8 cellular contexts compared by ENCODE assay signal in genomic region chr20:44884907-44885391, GRCh38. TPM values are rescaled to one million over a fixed set of nuclear protein-coding genes. Genes with fewer than 3 reads are reported as not detected.
DNase-seq lines count a peak whose midpoint lies in the region; ATAC-seq, FAIRE-seq and TF ChIP-seq lines count a peak whose summit lies in the region.

No MANE protein-coding gene starts in this region.

- H2AFZ ChIP-seq in GM12878 (ENCODE audit: control insufficient read depth, low read depth, low read length): peak overlapping the region; percentile 75

- BruUV-seq in GM12878 (replicated peaks; lab: Mats Ljungman, UMichigan): TSS peak; percentile 73

- ATAC-seq in GM12878: no peak
- no peak for ATAC-seq in HG03095 (IDR thresholded peaks at IDR 0.05; ENCODE audit: unreplicated experiment)

- H3K4me1 ChIP-seq in cardiac muscle cell (ENCODE audit: low read depth): peaks cover 9% of the 10 kb centered on the region
- peaks cover 17% of the 10 kb centered on the region for H3K4me1 ChIP-seq in GM12878 (ENCODE audit: control insufficient read depth, insufficient read depth, low read length)
- H3K4me1 ChIP-seq in mesendoderm (ENCODE audit: control insufficient read depth, low read depth, low read length): peaks cover 2% of the 10 kb centered on the region
- H3K4me1 ChIP-seq in vagina: peaks cover 36% of the 10 kb centered on the region

- CTCF ChIA-PET in GM12878 (lab: Yijun Ruan, JAX): no interaction called here

- H3K27me3 ChIP-seq in cardiac muscle cell (no peaks in the 10 kb centered on the region), GM12878 (replicated peaks in 1 of 2; ENCODE audit: control insufficient read depth in 2 of 2, insufficient read depth in 2 of 2, low read length in 1 of 2) (no peaks in the 10 kb centered on the region), mesendoderm (ENCODE audit: insufficient read depth, low read length, poor library complexity) (no peaks in the 10 kb centered on the region), vagina (no peaks in the 10 kb centered on the region)

- FAIRE-seq in GM12878 (lab: Jason Lieb, UNC) (no peak), D721Med (lab: Jason Lieb, UNC) (no peak)

- H4K5ac ChIP-seq in mesendoderm (ENCODE audit: low read length): no peak overlapping the region

- peaks cover 48% of the 10 kb centered on the region for H3K79me2 ChIP-seq in GM12878 (ENCODE audit: control insufficient read depth, insufficient read depth, low read length)
- H3K79me2 ChIP-seq in mesendoderm (ENCODE audit: control insufficient read depth, insufficient read depth, low read length): peaks cover 41% of the 10 kb centered on the region

- no peaks in the 10 kb centered on the region for H3K36me3 ChIP-seq in cardiac muscle cell
- H3K36me3 ChIP-seq in GM12878 (ENCODE audit: control insufficient read depth in 2 of 2, insufficient read depth in 2 of 2, low read length in 1 of 2): peaks cover 0 to 7% of the 10 kb centered on the region in 2 experiments; a peak in 2 of 4 replicates
- H3K36me3 ChIP-seq in mesendoderm (ENCODE audit: control insufficient read depth, insufficient read depth, low read length): no peaks in the 10 kb centered on the region
- H3K36me3 ChIP-seq in vagina: no peaks in the 10 kb centered on the region

- intact Hi-C loops in cardiac septum (cut with DNase I) (loop anchor here (1.0 kb wide), 1 partner anchor 75 kb away; the partner anchor contains the start of gene TOMM34), GM12878 (cut with micrococcal nuclease; ENCODE audit: unreplicated experiment) (no loop called here), vagina (cut with DNase I) (no loop called here)

- no peak for TF ChIP-seq EP300 in GM12878 (IDR thresholded peaks at IDR 0.05; ENCODE audit: borderline replicate concordance in 1 of 2, control insufficient read depth in 1 of 2, low read depth in 2 of 2, low read length in 2 of 2)

- SMC1A ChIA-PET in GM12878 (lab: Charles Lee; ENCODE audit: uncharacterized antibody, unreplicated experiment): interaction anchor here (0.6 to 0.8 kb wide), 2 partner anchors 19 to 211 kb away, joined by 3 read pairs; no protein-coding TSS in a partner anchor

- peaks cover 7% of the 10 kb centered on the region; the same call in 1 of the 2 replicates for H4K20me1 ChIP-seq in GM12878 (ENCODE audit: control insufficient read depth, insufficient read depth)

- H3K4me3 ChIP-seq in cardiac muscle cell (peak overlapping the region; percentile 20), GM12878 (peak overlapping the region; percentile 65), mesendoderm (ENCODE audit: low read length) (peak overlapping the region; percentile 10), vagina (peak overlapping the region; percentile 95 to 99)

- H3K4ac ChIP-seq in mesendoderm (ENCODE audit: low read depth, low read length): no peak overlapping the region

- H2BK5ac ChIP-seq in mesendoderm (ENCODE audit: low read length): no peak overlapping the region

- H3K56ac ChIP-seq in mesendoderm (ENCODE audit: low read length): peak overlapping the region; percentile 68

- POLR2A ChIA-PET in GM12878 (lab: Charles Lee): interaction anchor here (0.6 to 2.0 kb wide), 7 partner anchors 19 to 1050 kb away, joined by 3 to 8 read pairs (median 4); partner anchors contain the start of genes PABPC1L, PCIF1 and TOMM34

- H3K27ac ChIP-seq in cardiac muscle cell: peak overlapping the region; percentile 38
- H3K27ac ChIP-seq in GM12878 (ENCODE audit: control insufficient read depth, insufficient read depth): peak overlapping the region; percentile 72
- no peak overlapping the region for H3K27ac ChIP-seq in mesendoderm (ENCODE audit: low read depth, low read length)
- peak overlapping the region; percentile 89 for H3K27ac ChIP-seq in vagina

- in situ Hi-C loops in GM12878 (cut with MboI): no loop called here

- TF ChIP-seq CTCF in cardiac muscle cell (IDR thresholded peaks at IDR 0.05; ENCODE audit: low read depth, low read length) (no peak), GM12878 (IDR thresholded peaks at IDR 0.05 in 2 of 3, conservative IDR thresholded peaks at IDR 0.05 in 1 of 3; ENCODE audit: control insufficient read depth in 2 of 3, extremely low read depth in 1 of 3, insufficient read depth in 1 of 3, low read depth in 3 of 3, low read length in 3 of 3) (no peak), vagina (IDR thresholded peaks at IDR 0.05) (no peak), D721Med (IDR thresholded peaks at IDR 0.05; ENCODE audit: insufficient read depth, missing control alignments) (no peak)

- no peak for TF ChIP-seq RAD21 in GM12878 (IDR thresholded peaks at IDR 0.05; ENCODE audit: insufficient read depth, low read depth, low read length)

- WGBS in GM12878 (ENCODE audit: insufficient coverage, insufficient replicate concordance, low lambda C conversion rate, missing lambda C conversion rate): 21% methylated on average over 14 of the region's 14 CpGs
- no CpG with 5 or more reads among the region's 14 CpGs for WGBS in mesendoderm (ENCODE audit: extremely low coverage, insufficient coverage, low lambda C conversion rate)

- H3K9ac ChIP-seq in GM12878 (ENCODE audit: control insufficient read depth, insufficient read depth, low read length) (peak overlapping the region; percentile 77), mesendoderm (ENCODE audit: low read length) (peak overlapping the region; percentile 71)

- H2BK15ac ChIP-seq in mesendoderm (replicated peaks; ENCODE audit: low read depth): no peak overlapping the region

- H3K79me1 ChIP-seq in mesendoderm (ENCODE audit: low read length): peaks cover 1% of the 10 kb centered on the region

- H3K9me3 ChIP-seq in cardiac muscle cell (ENCODE audit: low read depth): no peaks in the 10 kb centered on the region
- H3K9me3 ChIP-seq in GM12878 (replicated peaks; ENCODE audit: control insufficient read depth, insufficient read depth, low read length): no peaks in the 10 kb centered on the region
- H3K9me3 ChIP-seq in vagina: no peaks in the 10 kb centered on the region

- RAD21 ChIA-PET in GM12878 (lab: Charles Lee; ENCODE audit: unreplicated experiment): interaction anchor here (1.2 to 1.9 kb wide), 5 partner anchors 18 to 298 kb away, joined by 3 to 5 read pairs (median 4); partner anchors contain the start of genes PABPC1L and TOMM34

- TF ChIP-seq POLR2A in GM12878 (IDR thresholded peaks at IDR 0.05; ENCODE audit: low read depth, low read length) (no peak), vagina (IDR thresholded peaks at IDR 0.05) (no peak)

- no peak overlapping the region for H3K18ac ChIP-seq in mesendoderm (ENCODE audit: low read length)

- H3K4me2 ChIP-seq in GM12878 (ENCODE audit: control insufficient read depth, insufficient read depth) (peak overlapping the region; percentile 66), mesendoderm (ENCODE audit: low read length) (peak overlapping the region; percentile 47)

- H2AK5ac ChIP-seq in mesendoderm (ENCODE audit: low read length): no peak overlapping the region

- no peak overlapping the region for H4K8ac ChIP-seq in mesendoderm (ENCODE audit: low read depth, low read length)

- DNase-seq in cardiac muscle cell (ENCODE audit: low read depth in 1 of 2, low spot score in 1 of 2) (no peak), cardiac septum (ENCODE audit: low spot score) (no peak), GM12878 (ENCODE audit: low read depth, low spot score) (no peak), mesendoderm (no peak), vagina (ENCODE audit: extremely low spot score in 2 of 2) (no peak), D721Med (ENCODE audit: insufficient read length, low spot score) (no peak)
- no peak for DNase-seq in activated effector memory CD4-positive, alpha-beta T cell treated with Interleukin-2 at 50 U/mL for 16 hours

- no peak overlapping the region for H2BK120ac ChIP-seq in mesendoderm (ENCODE audit: low read depth, low read length)

- no peak overlapping the region for H3K23ac ChIP-seq in mesendoderm (ENCODE audit: low read length)

RNA-seq across cellular contexts. Expression of gene YWHAB, which starts 0.6 kb away (rescaled TPM):
- total RNA-seq in cardiac muscle cell: 66.0 and 66.8 TPM in 2 replicates
- 167 and 242 TPM in 2 replicates for polyA plus RNA-seq in cardiac muscle cell
- total RNA-seq in cardiac septum: 118 TPM
- total RNA-seq in GM12878 (2013; cell fraction: nucleolus; rRNA removed): 50.2 and 53.0 TPM in 2 replicates
- 63.5 and 73.2 TPM in 2 replicates for total RNA-seq in GM12878 (2014; rRNA removed)
- total RNA-seq in GM12878 (2014; rRNA removed; fragmentation: Illumina TruSeq; extraction: Trizol): 81.9 and 84.6 TPM in 2 replicates
- total RNA-seq in GM12878 (2021): 185 and 195 TPM in 2 replicates
- 74.9 TPM for polyA plus RNA-seq in GM12878 (2011; ENCODE audit: low read depth)
- polyA plus RNA-seq in GM12878 (2011; rRNA removed): 99.1 and 111 TPM in 2 replicates
- 51.3 and 64.8 TPM in 2 replicates for polyA plus RNA-seq in GM12878 (2011; cell fraction: cytosol; rRNA removed)
- 33.8 and 45.5 TPM in 2 replicates for polyA plus RNA-seq in GM12878 (2011; cell fraction: nucleus; rRNA removed)
- polyA plus RNA-seq in GM12878 (2012): 91.9 and 107 TPM in 2 replicates
- polyA plus RNA-seq in GM12878 (2014; fragmentation: Illumina TruSeq; extraction: Trizol): 170 and 195 TPM in 2 replicates
- 100 to 1,000 TPM; 136 to 153 TPM for polyA plus RNA-seq in GM12878 (2014; fragmentation: Nextera tagmentation; extraction: Ambion mirVana)
- polyA plus RNA-seq in GM12878 (2014; rRNA removed): 76.9 and 77.5 TPM in 2 replicates
- polyA plus RNA-seq in GM12878 (2016; fragmentation: Nextera tagmentation; extraction: Ambion mirVana): 100 to 1,000 TPM; 307 to 323 TPM
- 38.3 and 45.1 TPM in 2 replicates for polyA minus RNA-seq in GM12878 (2011; rRNA and poly(A)+ RNA removed)
- polyA minus RNA-seq in GM12878 (2011; cell fraction: cytosol; rRNA and poly(A)+ RNA removed): 26.9 and 33.3 TPM in 2 replicates
- 16.7 and 24.7 TPM in 2 replicates for polyA minus RNA-seq in GM12878 (2011; cell fraction: nucleus; rRNA and poly(A)+ RNA removed)
- polyA plus RNA-seq in mesendoderm (2013, experiment 1 of 2): 300 TPM
- polyA plus RNA-seq in mesendoderm (2013, experiment 2 of 2): 307 TPM
- total RNA-seq in vagina: 87.4 TPM

RNA-seq across cellular contexts. Expression of gene PABPC1L, which starts 24.9 kb away (rescaled TPM):
- total RNA-seq in cardiac muscle cell: 15.3 and 36.0 TPM in 2 replicates
- polyA plus RNA-seq in cardiac muscle cell: 14.9 and 17.2 TPM in 2 replicates
- total RNA-seq in cardiac septum: 4.7 TPM
- total RNA-seq in GM12878 (2013; cell fraction: nucleolus; rRNA removed): 156 and 164 TPM in 2 replicates
- total RNA-seq in GM12878 (2014; rRNA removed): 9.8 and 14.2 TPM in 2 replicates
- 9.5 and 11.1 TPM in 2 replicates for total RNA-seq in GM12878 (2014; rRNA removed; fragmentation: Illumina TruSeq; extraction: Trizol)
- 29.0 and 35.0 TPM in 2 replicates for total RNA-seq in GM12878 (2021)
- 26.7 TPM for polyA plus RNA-seq in GM12878 (2011; ENCODE audit: low read depth)
- 57.7 and 66.8 TPM in 2 replicates for polyA plus RNA-seq in GM12878 (2011; rRNA removed)
- polyA plus RNA-seq in GM12878 (2011; cell fraction: cytosol; rRNA removed): 61.4 and 79.4 TPM in 2 replicates
- polyA plus RNA-seq in GM12878 (2011; cell fraction: nucleus; rRNA removed): 337 and 458 TPM in 2 replicates
- polyA plus RNA-seq in GM12878 (2012): 36.5 and 38.1 TPM in 2 replicates
- polyA plus RNA-seq in GM12878 (2014; fragmentation: Illumina TruSeq; extraction: Trizol): 20.8 and 31.7 TPM in 2 replicates
- polyA plus RNA-seq in GM12878 (2014; fragmentation: Nextera tagmentation; extraction: Ambion mirVana): 1 to 10 TPM; 6.1 to 7.1 TPM
- polyA plus RNA-seq in GM12878 (2014; rRNA removed): 60.8 and 69.2 TPM in 2 replicates
- 1 to 10 TPM; 7.8 to 8.6 TPM for polyA plus RNA-seq in GM12878 (2016; fragmentation: Nextera tagmentation; extraction: Ambion mirVana)
- 14.6 and 22.4 TPM in 2 replicates for polyA minus RNA-seq in GM12878 (2011; rRNA and poly(A)+ RNA removed)
- 5.7 and 7.5 TPM in 2 replicates for polyA minus RNA-seq in GM12878 (2011; cell fraction: cytosol; rRNA and poly(A)+ RNA removed)
- 28.2 and 46.6 TPM in 2 replicates for polyA minus RNA-seq in GM12878 (2011; cell fraction: nucleus; rRNA and poly(A)+ RNA removed)
- 35.6 TPM for polyA plus RNA-seq in mesendoderm (2013, experiment 1 of 2)
- 37.3 TPM for polyA plus RNA-seq in mesendoderm (2013, experiment 2 of 2)
- total RNA-seq in vagina: 19.6 TPM

Comparison
In these comparisons a context has a peak if more than half of its experiments do, and no peak if none do; other contexts are left out.
1. H3K4me3 ChIP-seq: peak in every context shown above with its lines; median percentile 97 in vagina; 65 in GM12878; 20 in cardiac muscle cell; 10 in mesendoderm.